24 cellular contexts compared by ENCODE assay signal in genomic region chr4:84727491-84727890, GRCh38.
"Had no signal": no experiment of that assay in that cellular context is flagged by ENCODE, and none has a peak within 500 bp of the region (broad histone marks: within the 10 kb centered on the region; RNA-seq: fewer than 3 reads in every experiment).

No MANE protein-coding gene starts in this region.

- DNase-seq: activated CD4-positive, alpha-beta memory T cell treated with anti-CD3 and anti-CD28 coated beads for 36 hours; activated CD4-positive, alpha-beta T cell treated with anti-CD3 and anti-CD28 coated beads, Interleukin-2, amount 10 ng/mL, durations not matched to agents 7 days and 5 days; activated CD4-positive, CD25-positive, alpha-beta regulatory T cell; activated CD8-positive, alpha-beta memory T cell treated with anti-CD3 and anti-CD28 coated beads for 24 hours; activated effector memory CD4-positive, alpha-beta T cell treated with anti-CD3 and anti-CD28 coated beads, Interleukin-2, amount 50 U/mL, for 16 hours; activated naive CD4-positive, alpha-beta T cell treated with Interleukin-2 at 50 U/mL for 16 hours; activated naive CD8-positive, alpha-beta T cell treated with anti-CD3 and anti-CD28 coated beads, Interleukin-2, amount 50 U/mL, for 24 hours; activated T-cell treated with anti-CD3 and anti-CD28 coated beads, Interleukin-2, amount 50 U/mL, for 4 hours; amniotic stem cell; body of pancreas; central memory CD4-positive, alpha-beta T cell; Kasumi-1; NCI-H1092; NCI-H1417; NCI-H1930; NCI-H345; NCI-H510A treated with DMSO at 0.1 percent for 48 hours; NCI-H69; PC-3; SHP77 treated with DMSO at 0.1 percent for 48 hours; T-helper 9 cell had no signal

- H3K9me3 Mint-ChIP-seq: activated CD4-positive, alpha-beta memory T cell treated with anti-CD3 and anti-CD28 coated beads for 36 hours; activated CD4-positive, alpha-beta T cell treated with anti-CD3 and anti-CD28 coated beads, Interleukin-2, amount 10 ng/mL, durations not matched to agents 7 days and 5 days; activated naive CD4-positive, alpha-beta T cell treated with anti-CD3 and anti-CD28 coated beads, Interleukin-2, amount 50 U/mL, for 72 hours; activated naive CD8-positive, alpha-beta T cell treated with anti-CD3 and anti-CD28 coated beads, Interleukin-2, amount 50 U/mL, for 24 hours; activated T-cell treated with anti-CD3 and anti-CD28 coated beads, Interleukin-2, amount 50 U/mL, for 4 hours; T-helper 1 cell treated with Interleukin-12 subunit alpha and Interleukin-12 subunit beta and Interleukin-4 antibody, amounts not matched to agents 30 μg/mL and 1 μg/mL, for 36 hours had no signal

- H3K27ac ChIP-seq: ascending aorta, body of pancreas had no signal

- H3K4me3 Mint-ChIP-seq: activated CD4-positive, alpha-beta memory T cell treated with anti-CD3 and anti-CD28 coated beads for 36 hours; activated CD4-positive, alpha-beta T cell treated with anti-CD3 and anti-CD28 coated beads, Interleukin-2, amount 10 ng/mL, durations not matched to agents 7 days and 5 days; activated naive CD8-positive, alpha-beta T cell treated with anti-CD3 and anti-CD28 coated beads, Interleukin-2, amount 50 U/mL, for 24 hours; activated T-cell treated with anti-CD3 and anti-CD28 coated beads, Interleukin-2, amount 50 U/mL, for 4 hours; T-helper 1 cell treated with Interleukin-12 subunit alpha and Interleukin-12 subunit beta and Interleukin-4 antibody, amounts not matched to agents 30 μg/mL and 1 μg/mL, for 36 hours had no signal

- H3K9me3 ChIP-seq: ascending aorta, body of pancreas had no signal

- H3K4me1 ChIP-seq: ascending aorta had no signal

- ATAC-seq: activated naive CD4-positive, alpha-beta T cell treated with anti-CD3 and anti-CD28 coated beads, Interleukin-2, amount 50 U/mL, for 72 hours; activated naive CD8-positive, alpha-beta T cell treated with anti-CD3 and anti-CD28 coated beads, Interleukin-2, amount 50 U/mL, for 24 hours; activated T-cell treated with anti-CD3 and anti-CD28 coated beads, Interleukin-2, amount 50 U/mL, for 4 hours; body of pancreas; PC-3 had no signal

- H3K36me3 Mint-ChIP-seq: activated CD4-positive, alpha-beta memory T cell treated with anti-CD3 and anti-CD28 coated beads for 36 hours; activated naive CD4-positive, alpha-beta T cell treated with anti-CD3 and anti-CD28 coated beads, Interleukin-2, amount 50 U/mL, for 72 hours had no signal

- H3K4me3 ChIP-seq: ascending aorta, body of pancreas had no signal

- H3K27ac Mint-ChIP-seq: activated CD4-positive, alpha-beta memory T cell treated with anti-CD3 and anti-CD28 coated beads for 36 hours; activated CD4-positive, alpha-beta T cell treated with anti-CD3 and anti-CD28 coated beads, Interleukin-2, amount 10 ng/mL, durations not matched to agents 7 days and 5 days; activated naive CD4-positive, alpha-beta T cell treated with anti-CD3 and anti-CD28 coated beads, Interleukin-2, amount 50 U/mL, for 72 hours; activated naive CD8-positive, alpha-beta T cell treated with anti-CD3 and anti-CD28 coated beads, Interleukin-2, amount 50 U/mL, for 24 hours; T-helper 1 cell treated with Interleukin-12 subunit alpha and Interleukin-12 subunit beta and Interleukin-4 antibody, amounts not matched to agents 30 μg/mL and 1 μg/mL, for 36 hours had no signal

- H3K27me3 Mint-ChIP-seq: activated CD4-positive, alpha-beta memory T cell treated with anti-CD3 and anti-CD28 coated beads for 36 hours; activated naive CD8-positive, alpha-beta T cell treated with anti-CD3 and anti-CD28 coated beads, Interleukin-2, amount 50 U/mL, for 24 hours had no signal

- H3K27me3 ChIP-seq: ascending aorta, body of pancreas had no signal
